In genomic region chr14:92568621-92569479, GRCh38 we compare ENCODE assay signal across 8 cellular contexts. TPM values are rescaled to one million over a fixed set of nuclear protein-coding genes. Genes with fewer than 3 reads are reported as not detected.
DNase-seq lines count a peak whose midpoint lies in the region; ATAC-seq and TF ChIP-seq lines count a peak whose summit lies in the region.

No MANE protein-coding gene starts in this region.

- H3K9me3 ChIP-seq in testis: no peaks in the 10 kb centered on the region

- no peak for TF ChIP-seq CTCF in testis (IDR thresholded peaks at IDR 0.05)

- peaks cover 29% of the 10 kb centered on the region for H3K4me1 Mint-ChIP-seq in activated naive CD4-positive, alpha-beta T cell treated with anti-CD3 and anti-CD28 coated beads for 36 hours (ENCODE audit: low read depth)
- peaks cover 57% of the 10 kb centered on the region for H3K4me1 Mint-ChIP-seq in activated T-helper 1 cell treated with anti-CD3 and anti-CD28 coated beads, Interleukin-12 subunit alpha, Interleukin-12 subunit beta, Interleukin-2, Interleukin-4 antibody, amounts not matched to agents 30 ng/mL and 10 ng/mL and 1 ng/mL, durations not matched to agents 14 hours and 24 hours and 36 hours (ENCODE audit: low read depth)

- H3K36me3 ChIP-seq in testis (ENCODE audit: low read depth, missing control alignments): no peaks in the 10 kb centered on the region

- CTCF ChIA-PET in activated naive CD4-positive, alpha-beta T cell treated with anti-CD3 and anti-CD28 coated beads for 36 hours (lab: Charles Lee): interaction anchor here (0.6 to 1.4 kb wide), 3 partner anchors 8 to 516 kb away, joined by 3 to 4 read pairs (median 3); no protein-coding TSS in a partner anchor

- intact Hi-C loops in activated naive CD4-positive, alpha-beta T cell treated with anti-CD3 and anti-CD28 coated beads for 36 hours (cut with micrococcal nuclease): no loop called here
- intact Hi-C loops in activated T-helper 1 cell treated with anti-CD3 and anti-CD28 coated beads, Interleukin-12 subunit alpha, Interleukin-12 subunit beta, Interleukin-2, Interleukin-4 antibody, amounts not matched to agents 30 ng/mL and 10 ng/mL and 1 ng/mL, durations not matched to agents 14 hours and 24 hours and 36 hours (cut with micrococcal nuclease): loop anchor here (1.0 kb wide), 1 partner anchor 11 kb away; no protein-coding TSS in a partner anchor
- intact Hi-C loops in testis (cut with DNase I; ENCODE audit: low total_unique reads): no loop called here

- H3K27ac Mint-ChIP-seq in activated naive CD4-positive, alpha-beta T cell treated with anti-CD3 and anti-CD28 coated beads for 36 hours: no peak overlapping the region
- peak overlapping the region; percentile 98 for H3K27ac Mint-ChIP-seq in activated T-helper 1 cell treated with anti-CD3 and anti-CD28 coated beads, Interleukin-12 subunit alpha, Interleukin-12 subunit beta, Interleukin-2, Interleukin-4 antibody, amounts not matched to agents 30 ng/mL and 10 ng/mL and 1 ng/mL, durations not matched to agents 14 hours and 24 hours and 36 hours

- H3K27ac ChIP-seq in testis: no peak overlapping the region

- ATAC-seq in HG02943 (IDR thresholded peaks at IDR 0.05; ENCODE audit: low read depth, unreplicated experiment) (peak; percentile 77), HG03469 (IDR thresholded peaks at IDR 0.05; ENCODE audit: unreplicated experiment) (no peak)

- no peaks in the 10 kb centered on the region for H3K27me3 Mint-ChIP-seq in activated naive CD4-positive, alpha-beta T cell treated with anti-CD3 and anti-CD28 coated beads for 36 hours (ENCODE audit: low read depth)
- H3K27me3 Mint-ChIP-seq in activated T-helper 1 cell treated with anti-CD3 and anti-CD28 coated beads, Interleukin-12 subunit alpha, Interleukin-12 subunit beta, Interleukin-2, Interleukin-4 antibody, amounts not matched to agents 30 ng/mL and 10 ng/mL and 1 ng/mL, durations not matched to agents 14 hours and 24 hours and 36 hours (ENCODE audit: insufficient read depth): peaks cover 6% of the 10 kb centered on the region

- peak; percentile 36 for DNase-seq in activated naive CD4-positive, alpha-beta T cell treated with anti-CD3 and anti-CD28 coated beads for 36 hours
- DNase-seq in activated naive CD4-positive, alpha-beta T cell (lab: John Stamatoyannopoulos, UW): no peak
- peak; percentile 32 for DNase-seq in activated T-helper 1 cell treated with anti-CD3 and anti-CD28 coated beads, Interleukin-12 subunit alpha, Interleukin-12 subunit beta, Interleukin-2, Interleukin-4 antibody, amounts not matched to agents 30 ng/mL and 10 ng/mL and 1 ng/mL, durations not matched to agents 14 hours and 24 hours and 36 hours (ENCODE audit: low spot score)
- DNase-seq in testis (peak; percentile 41), superior temporal gyrus (ENCODE audit: extremely low spot score) (no peak), HK-2 (ENCODE audit: unreplicated experiment) (no peak)

- peaks cover 10% of the 10 kb centered on the region for H3K9me3 Mint-ChIP-seq in activated naive CD4-positive, alpha-beta T cell treated with anti-CD3 and anti-CD28 coated beads for 36 hours
- H3K9me3 Mint-ChIP-seq in activated T-helper 1 cell treated with anti-CD3 and anti-CD28 coated beads, Interleukin-12 subunit alpha, Interleukin-12 subunit beta, Interleukin-2, Interleukin-4 antibody, amounts not matched to agents 30 ng/mL and 10 ng/mL and 1 ng/mL, durations not matched to agents 14 hours and 24 hours and 36 hours: peaks cover 20% of the 10 kb centered on the region

- WGBS in testis, 2 donors: 67 to 88% methylated on average over 14 to 15 of the region's 16 CpGs

- peaks cover 13% of the 10 kb centered on the region for H3K36me3 Mint-ChIP-seq in activated naive CD4-positive, alpha-beta T cell treated with anti-CD3 and anti-CD28 coated beads for 36 hours (ENCODE audit: low read depth)
- peaks cover 26% of the 10 kb centered on the region for H3K36me3 Mint-ChIP-seq in activated T-helper 1 cell treated with anti-CD3 and anti-CD28 coated beads, Interleukin-12 subunit alpha, Interleukin-12 subunit beta, Interleukin-2, Interleukin-4 antibody, amounts not matched to agents 30 ng/mL and 10 ng/mL and 1 ng/mL, durations not matched to agents 14 hours and 24 hours and 36 hours (ENCODE audit: low read depth)

- peaks cover 5% of the 10 kb centered on the region for H3K4me1 ChIP-seq in testis

- H3K4me3 Mint-ChIP-seq in activated naive CD4-positive, alpha-beta T cell treated with anti-CD3 and anti-CD28 coated beads for 36 hours: peak overlapping the region; percentile 14
- peak overlapping the region; percentile 78 for H3K4me3 Mint-ChIP-seq in activated T-helper 1 cell treated with anti-CD3 and anti-CD28 coated beads, Interleukin-12 subunit alpha, Interleukin-12 subunit beta, Interleukin-2, Interleukin-4 antibody, amounts not matched to agents 30 ng/mL and 10 ng/mL and 1 ng/mL, durations not matched to agents 14 hours and 24 hours and 36 hours

- H3K27me3 ChIP-seq in testis: no peaks in the 10 kb centered on the region

- no peak overlapping the region for H3K4me3 ChIP-seq in testis

- no peak for TF ChIP-seq POLR2A in testis (IDR thresholded peaks at IDR 0.05)

RNA-seq across cellular contexts. Expression of gene RIN3, which starts 55.3 kb away (rescaled TPM):
- total RNA-seq in activated naive CD4-positive, alpha-beta T cell treated with anti-CD3 and anti-CD28 coated beads for 36 hours: 10 to 100 TPM; 15.8 to 16.0 TPM
- total RNA-seq in activated T-helper 1 cell treated with anti-CD3 and anti-CD28 coated beads, Interleukin-12 subunit alpha, Interleukin-12 subunit beta, Interleukin-2, Interleukin-4 antibody, amounts not matched to agents 30 ng/mL and 10 ng/mL and 1 ng/mL, durations not matched to agents 14 hours and 24 hours and 36 hours: 34.7 and 35.3 TPM in 2 replicates
- total RNA-seq in testis: 10 to 100 TPM; 49.8 to 56.2 TPM
- polyA plus RNA-seq in testis (ENCODE audit: insufficient read depth, low read depth, low replicate concordance): 25.9 TPM

Comparison
In these comparisons a context has a peak if more than half of its experiments do, and no peak if none do; other contexts are left out.
1. DNase-seq: peak in activated naive CD4-positive, alpha-beta T cell treated with anti-CD3 and anti-CD28 coated beads for 36 hours (single experiment), activated T-helper 1 cell treated with anti-CD3 and anti-CD28 coated beads, Interleukin-12 subunit alpha, Interleukin-12 subunit beta, Interleukin-2, Interleukin-4 antibody, amounts not matched to agents 30 ng/mL and 10 ng/mL and 1 ng/mL, durations not matched to agents 14 hours and 24 hours and 36 hours (single experiment) and testis (single experiment); none in activated naive CD4-positive, alpha-beta T cell (0 of 4), superior temporal gyrus (single experiment) and HK-2 (single experiment).